In genomic region chr16:69384974-69385373, GRCh38 we compare ENCODE assay signal across 8 cellular contexts. TPM values are rescaled to one million over a fixed set of nuclear protein-coding genes. Genes with fewer than 3 reads are reported as not detected.
A peak's percentile ranks its signal among the peaks of the same experiment; 100 is the strongest.
DNase-seq lines count a peak whose midpoint lies in the region; ATAC-seq lines count a peak whose summit lies in the region.

No MANE protein-coding gene starts in this region.

- no peaks in the 10 kb centered on the region for H3K27me3 ChIP-seq in layer of hippocampus (ENCODE audit: control insufficient read depth, insufficient read depth, low read length)

- H3K9me3 Mint-ChIP-seq in T-helper 1 cell treated with Interleukin-12 subunit alpha and Interleukin-12 subunit beta and Interleukin-4 antibody, amounts not matched to agents 30 μg/mL and 1 μg/mL, for 36 hours, result no peaks in the 10 kb centered on the region
- no peaks in the 10 kb centered on the region for H3K9me3 Mint-ChIP-seq in activated naive CD8-positive, alpha-beta T cell treated with anti-CD3 and anti-CD28 coated beads, Interleukin-2, amount 50 U/mL, for 24 hours

- H3K27ac ChIP-seq in layer of hippocampus (ENCODE audit: low read depth, low read length) (peak overlapping the region; percentile 81), temporal lobe (ENCODE audit: low read depth, low read length) (peak overlapping the region; percentile 61)

- ATAC-seq in activated naive CD8-positive, alpha-beta T cell treated with anti-CD3 and anti-CD28 coated beads, Interleukin-2, amount 50 U/mL, for 24 hours, result no peak

- no peak for DNase-seq in T-helper 1 cell
- no peak for DNase-seq in activated naive CD8-positive, alpha-beta T cell treated with anti-CD3 and anti-CD28 coated beads, Interleukin-2, amount 50 U/mL, for 24 hours
- no peak for DNase-seq in HT-29 (ENCODE audit: low spot score)
- DNase-seq in amniotic stem cell (lab: John Stamatoyannopoulos, UW), result no peak
- no peak for DNase-seq in inferior parietal cortex (ENCODE audit: extremely low spot score)

- peak overlapping the region; percentile 97 for H3K4me3 Mint-ChIP-seq in T-helper 1 cell treated with Interleukin-12 subunit alpha and Interleukin-12 subunit beta and Interleukin-4 antibody, amounts not matched to agents 30 μg/mL and 1 μg/mL, for 36 hours
- H3K4me3 Mint-ChIP-seq in activated naive CD8-positive, alpha-beta T cell treated with anti-CD3 and anti-CD28 coated beads, Interleukin-2, amount 50 U/mL, for 24 hours, result peak overlapping the region; percentile 91

- peak overlapping the region; percentile 95 for H3K27ac Mint-ChIP-seq in T-helper 1 cell treated with Interleukin-12 subunit alpha and Interleukin-12 subunit beta and Interleukin-4 antibody, amounts not matched to agents 30 μg/mL and 1 μg/mL, for 36 hours
- H3K27ac Mint-ChIP-seq in activated naive CD8-positive, alpha-beta T cell treated with anti-CD3 and anti-CD28 coated beads, Interleukin-2, amount 50 U/mL, for 24 hours, result peak overlapping the region; percentile 88

- peaks cover 29% of the 10 kb centered on the region for H3K4me1 Mint-ChIP-seq in T-helper 1 cell treated with Interleukin-12 subunit alpha and Interleukin-12 subunit beta and Interleukin-4 antibody, amounts not matched to agents 30 μg/mL and 1 μg/mL, for 36 hours (ENCODE audit: low read depth)
- H3K4me1 Mint-ChIP-seq in activated naive CD8-positive, alpha-beta T cell treated with anti-CD3 and anti-CD28 coated beads, Interleukin-2, amount 50 U/mL, for 24 hours, result peaks cover 42% of the 10 kb centered on the region

- H3K36me3 Mint-ChIP-seq in T-helper 1 cell treated with Interleukin-12 subunit alpha and Interleukin-12 subunit beta and Interleukin-4 antibody, amounts not matched to agents 30 μg/mL and 1 μg/mL, for 36 hours (ENCODE audit: low read depth), result peaks cover 21% of the 10 kb centered on the region
- peaks cover 39% of the 10 kb centered on the region for H3K36me3 Mint-ChIP-seq in activated naive CD8-positive, alpha-beta T cell treated with anti-CD3 and anti-CD28 coated beads, Interleukin-2, amount 50 U/mL, for 24 hours (ENCODE audit: low read depth)

- no peaks in the 10 kb centered on the region for H3K27me3 Mint-ChIP-seq in T-helper 1 cell treated with Interleukin-12 subunit alpha and Interleukin-12 subunit beta and Interleukin-4 antibody, amounts not matched to agents 30 μg/mL and 1 μg/mL, for 36 hours (ENCODE audit: low read depth)
- no peaks in the 10 kb centered on the region for H3K27me3 Mint-ChIP-seq in activated naive CD8-positive, alpha-beta T cell treated with anti-CD3 and anti-CD28 coated beads, Interleukin-2, amount 50 U/mL, for 24 hours

RNA-seq across cellular contexts. Expression of gene TERF2, which starts 0.8 kb away (rescaled TPM):
- total RNA-seq in temporal lobe, result 37.4 TPM
- 6.0 and 6.9 TPM in 2 replicates for total RNA-seq in HT-29 (2014; rRNA removed; shearing (Covaris generic))

RNA-seq across cellular contexts. Expression of gene TMED6, which starts 33.4 kb away (rescaled TPM):
- not detected for total RNA-seq in temporal lobe
- total RNA-seq in HT-29 (2014; rRNA removed; shearing (Covaris generic)), result 0.10 TPM in 1 of 2 replicates, not detected in the other

RNA-seq across cellular contexts. Expression of gene CYB5B, which starts 39.4 kb away (rescaled TPM):
- total RNA-seq in temporal lobe, result 31.0 TPM
- total RNA-seq in HT-29 (2014; rRNA removed; shearing (Covaris generic)), result 57.8 and 60.2 TPM in 2 replicates

RNA-seq across cellular contexts. Expression of gene NIP7, which starts 45.4 kb away (rescaled TPM):
- 11.3 TPM for total RNA-seq in temporal lobe
- 20.1 and 24.5 TPM in 2 replicates for total RNA-seq in HT-29 (2014; rRNA removed; shearing (Covaris generic))

RNA-seq across cellular contexts. Expression of gene COG8, which starts 45.6 kb away (rescaled TPM):
- 32.9 TPM for total RNA-seq in temporal lobe
- total RNA-seq in HT-29 (2014; rRNA removed; shearing (Covaris generic)), result 50.4 and 55.8 TPM in 2 replicates
